1 cellular context compared by ENCODE assay signal in genomic region chr7:152411389-152411788, GRCh38.
TF ChIP-seq lines count a peak whose summit lies in the region.

No MANE protein-coding gene starts in this region.

TF ChIP-seq in H1, 55 proteins besides CTCF, POLR2A, EP300 and RAD21:
- peak; percentile 10; the same call in 1 of the 2 replicates for TF ChIP-seq YY1 (IDR thresholded peaks at IDR 0.05; ENCODE audit: low read depth, low read length)
- TF ChIP-seq FOSL1 (IDR thresholded peaks at IDR 0.05; ENCODE audit: insufficient read depth, low read depth, low read length) = no peak
- TF ChIP-seq USF2 (IDR thresholded peaks at IDR 0.05; ENCODE audit: low read length) = no peak
- TF ChIP-seq TAF1 (IDR thresholded peaks at IDR 0.05; ENCODE audit: low read depth, low read length) = no peak
- no peak for TF ChIP-seq SAP30 (IDR thresholded peaks at IDR 0.05; ENCODE audit: insufficient read depth, insufficient replicate concordance, low read length)
- peak; percentile 71; the same call in 1 of the 2 replicates for TF ChIP-seq ATF2 (IDR thresholded peaks at IDR 0.05; ENCODE audit: low read length)
- TF ChIP-seq TCF12 (IDR thresholded peaks at IDR 0.05; ENCODE audit: low read depth, low read length) = no peak
- TF ChIP-seq SP1 (IDR thresholded peaks at IDR 0.05; ENCODE audit: low read depth, low read length) = peak; percentile 98
- TF ChIP-seq ASH2L (IDR thresholded peaks at IDR 0.05; ENCODE audit: low read length) = peak; percentile 76
- no peak for TF ChIP-seq NANOG (IDR thresholded peaks at IDR 0.05; ENCODE audit: insufficient read depth, low read depth, low read length, poor library complexity, severe bottlenecking)
- TF ChIP-seq CREB1 (IDR thresholded peaks at IDR 0.05) = peak; percentile 34; the same call in 1 of the 2 replicates
- TF ChIP-seq SRF (IDR thresholded peaks at IDR 0.05; ENCODE audit: low read depth, low read length) = no peak
- TF ChIP-seq SP4 (IDR thresholded peaks at IDR 0.05; ENCODE audit: low read length) = no peak
- peak; percentile 83; the same call in 1 of the 2 replicates for TF ChIP-seq EGR1 (IDR thresholded peaks at IDR 0.05; ENCODE audit: borderline replicate concordance, low read depth, low read length)
